In genomic region chr5:115735108-115735998, GRCh38 we compare ENCODE assay signal across 1 cellular context.
TF ChIP-seq lines count a peak whose summit lies in the region.

No MANE protein-coding gene starts in this region.

TF ChIP-seq in H1, 55 proteins besides CTCF, POLR2A, EP300 and RAD21:
- TF ChIP-seq EZH2 (IDR thresholded peaks at IDR 0.05; ENCODE audit: low read depth, low read length, severe bottlenecking) (no peak), TEAD4 (IDR thresholded peaks at IDR 0.05; ENCODE audit: low read depth, low read length) (no peak), EGR1 (IDR thresholded peaks at IDR 0.05; ENCODE audit: borderline replicate concordance, low read depth, low read length) (no peak), SRF (IDR thresholded peaks at IDR 0.05; ENCODE audit: low read depth, low read length) (no peak), TBP (IDR thresholded peaks at IDR 0.05; ENCODE audit: low read depth, low read length) (no peak), FOSL1 (IDR thresholded peaks at IDR 0.05; ENCODE audit: insufficient read depth, low read depth, low read length) (no peak), TCF12 (IDR thresholded peaks at IDR 0.05; ENCODE audit: low read depth, low read length) (no peak), SP4 (IDR thresholded peaks at IDR 0.05; ENCODE audit: low read length) (no peak), POU5F1 (IDR thresholded peaks at IDR 0.05; ENCODE audit: low read depth, low read length) (no peak), PHF8 (conservative IDR thresholded peaks at IDR 0.05; ENCODE audit: low read depth, low read length) (no peak), BCL11A (IDR thresholded peaks at IDR 0.05; ENCODE audit: low read depth in 2 of 2, low read length in 2 of 2) (no peak), RXRA (IDR thresholded peaks at IDR 0.05; ENCODE audit: insufficient read depth, low read depth, low read length) (no peak), GTF2F1 (IDR thresholded peaks at IDR 0.05; ENCODE audit: borderline replicate concordance, low read depth, low read length) (no peak), SUZ12 (IDR thresholded peaks at IDR 0.05; ENCODE audit: low read length) (no peak)
